In genomic region chr17:28662527-28662829, GRCh38 we compare ENCODE assay signal across 8 cellular contexts. TPM values are rescaled to one million over a fixed set of nuclear protein-coding genes. Genes with fewer than 3 reads are reported as not detected.
A peak's percentile ranks its signal among the peaks of the same experiment; 100 is the strongest.
DNase-seq lines count a peak whose midpoint lies in the region; ATAC-seq, FAIRE-seq and TF ChIP-seq lines count a peak whose summit lies in the region.

No MANE protein-coding gene starts in this region.

- H3K9me1 ChIP-seq in keratinocyte (ENCODE audit: control insufficient read depth, extremely low read depth, insufficient read depth, low read length) = no peaks in the 10 kb centered on the region

- peak overlapping the region; percentile 95 for H3K27ac Mint-ChIP-seq in T-helper 2 cell treated with Interferon-gamma antibody and Interleukin-4, amounts not matched to agents 5 μg/mL and 100 μg/mL, for 36 hours
- H3K27ac Mint-ChIP-seq in activated T-helper 17 cell treated with anti-CD3 and anti-CD28 coated beads, Interleukin-2, amount 50 U/mL, for 72 hours = peak overlapping the region; percentile 98

- peaks cover 4 to 5% of the 10 kb centered on the region in 2 experiments for H3K36me3 ChIP-seq in keratinocyte (ENCODE audit: control insufficient read depth in 2 of 2, extremely low read depth in 1 of 2, insufficient read depth in 2 of 2, low read length in 2 of 2)
- no peaks in the 10 kb centered on the region for H3K36me3 ChIP-seq in testis (ENCODE audit: low read depth, missing control alignments)

- TF ChIP-seq POLR2A in testis (IDR thresholded peaks at IDR 0.05) = no peak

- DNase-seq in T-helper 2 cell treated with Interferon-gamma antibody and Interleukin-4, amounts not matched to agents 5 μg/mL and 100 μg/mL, for 36 hours (ENCODE audit: low spot score) = no peak
- DNase-seq in T-helper 2 cell (no peak), keratinocyte (ENCODE audit: low read depth, low spot score) (no peak), testis (no peak)

- peaks cover 39% of the 10 kb centered on the region for H3K36me3 Mint-ChIP-seq in T-helper 2 cell treated with Interferon-gamma antibody and Interleukin-4, amounts not matched to agents 5 μg/mL and 100 μg/mL, for 36 hours (ENCODE audit: low read depth)
- peaks cover 79% of the 10 kb centered on the region for H3K36me3 Mint-ChIP-seq in activated T-helper 17 cell treated with anti-CD3 and anti-CD28 coated beads, Interleukin-2, amount 50 U/mL, for 72 hours (ENCODE audit: low read depth)

- H3K9me3 ChIP-seq in keratinocyte (ENCODE audit: control insufficient read depth, low read depth, low read length) = no peaks in the 10 kb centered on the region
- no peaks in the 10 kb centered on the region for H3K9me3 ChIP-seq in testis

- peaks cover 35% of the 10 kb centered on the region for H3K4me1 Mint-ChIP-seq in T-helper 2 cell treated with Interferon-gamma antibody and Interleukin-4, amounts not matched to agents 5 μg/mL and 100 μg/mL, for 36 hours (ENCODE audit: low read depth)
- peaks cover 47% of the 10 kb centered on the region for H3K4me1 Mint-ChIP-seq in activated T-helper 17 cell treated with anti-CD3 and anti-CD28 coated beads, Interleukin-2, amount 50 U/mL, for 72 hours

- whole genome bisulfite sequencing in testis, 2 donors = 0% methylated on average over 10 of the region's 10 CpGs

- no peak for FAIRE-seq in keratinocyte (lab: Jason Lieb, UNC)

- H3K27me3 ChIP-seq in keratinocyte (ENCODE audit: control insufficient read depth, extremely low read depth, insufficient read depth, low read length) (no peaks in the 10 kb centered on the region), testis (no peaks in the 10 kb centered on the region)

- no peaks in the 10 kb centered on the region for H3K9me3 Mint-ChIP-seq in T-helper 2 cell treated with Interferon-gamma antibody and Interleukin-4, amounts not matched to agents 5 μg/mL and 100 μg/mL, for 36 hours
- no peaks in the 10 kb centered on the region for H3K9me3 Mint-ChIP-seq in activated T-helper 17 cell treated with anti-CD3 and anti-CD28 coated beads, Interleukin-2, amount 50 U/mL, for 72 hours

- H3K4me2 ChIP-seq in keratinocyte (ENCODE audit: control insufficient read depth, extremely low read depth, insufficient read depth, low read depth, low read length) = peak overlapping the region; percentile 87

- peak overlapping the region; percentile 85 for H2AFZ ChIP-seq in keratinocyte (ENCODE audit: control insufficient read depth, low read length)

- H3K9ac ChIP-seq in keratinocyte (ENCODE audit: control insufficient read depth, extremely low read depth, insufficient read depth, low read length) = peak overlapping the region; percentile 96

- dilution Hi-C loops in keratinocyte (cut with MboI; ENCODE audit: extremely low pct_ligation_motif_present, low sequenced_read_pairs) = no loop called here

- H3K4me1 ChIP-seq in keratinocyte (ENCODE audit: control insufficient read depth, extremely low read depth, insufficient read depth, low read length) (peaks cover 20% of the 10 kb centered on the region), testis (peaks cover 32% of the 10 kb centered on the region)

- H3K79me2 ChIP-seq in keratinocyte (ENCODE audit: control insufficient read depth, insufficient read depth, low read length) = peaks cover 82% of the 10 kb centered on the region

- H3K4me3 Mint-ChIP-seq in T-helper 2 cell treated with Interferon-gamma antibody and Interleukin-4, amounts not matched to agents 5 μg/mL and 100 μg/mL, for 36 hours = peak overlapping the region; percentile 95
- peak overlapping the region; percentile 94 for H3K4me3 Mint-ChIP-seq in activated T-helper 17 cell treated with anti-CD3 and anti-CD28 coated beads, Interleukin-2, amount 50 U/mL, for 72 hours

- H3K27ac ChIP-seq in keratinocyte (ENCODE audit: control insufficient read depth, insufficient read depth, low read length) = peak overlapping the region; percentile 93
- peak overlapping the region; percentile 96 to 99 for H3K27ac ChIP-seq in testis

- no peak for ATAC-seq in activated T-helper 17 cell treated with anti-CD3 and anti-CD28 coated beads, Interleukin-2, amount 50 U/mL, for 72 hours (replicated peaks)
- no peak for ATAC-seq in HG03442 (IDR thresholded peaks at IDR 0.05; ENCODE audit: unreplicated experiment)
- no peak for ATAC-seq in GM18519 (IDR thresholded peaks at IDR 0.05; ENCODE audit: low FRiP score, unreplicated experiment)
- no peak for ATAC-seq in GM18511 (IDR thresholded peaks at IDR 0.05; ENCODE audit: unreplicated experiment)

- H3K4me3 ChIP-seq in keratinocyte (ENCODE audit: control insufficient read depth in 2 of 3, extremely low read depth in 1 of 3, insufficient read depth in 2 of 3, low read depth in 1 of 3, low read length in 3 of 3) (peak overlapping the region; percentile 53 to 93 (median 78)), testis (peak overlapping the region; percentile 70 to 94)

- intact Hi-C loops in testis (cut with DNase I; ENCODE audit: low total_unique reads) = no loop called here

- TF ChIP-seq CTCF in keratinocyte (optimal IDR thresholded peaks at IDR 0.05 in 1 of 3, IDR thresholded peaks at IDR 0.05 in 1 of 3, conservative IDR thresholded peaks at IDR 0.05 in 1 of 3; ENCODE audit: extremely low read depth in 1 of 3, insufficient read depth in 2 of 3, low read length in 3 of 3) = no peak
- no peak for TF ChIP-seq CTCF in testis (IDR thresholded peaks at IDR 0.05)

- H4K20me1 ChIP-seq in keratinocyte (ENCODE audit: control insufficient read depth, extremely low read depth, insufficient read depth, low read length) = peaks cover under 1% of the 10 kb centered on the region

- H3K27me3 Mint-ChIP-seq in T-helper 2 cell treated with Interferon-gamma antibody and Interleukin-4, amounts not matched to agents 5 μg/mL and 100 μg/mL, for 36 hours (ENCODE audit: low read depth) = no peaks in the 10 kb centered on the region
- no peaks in the 10 kb centered on the region for H3K27me3 Mint-ChIP-seq in activated T-helper 17 cell treated with anti-CD3 and anti-CD28 coated beads, Interleukin-2, amount 50 U/mL, for 72 hours

RNA-seq across cellular contexts. Expression of gene SUPT6H, which starts 0.5 kb away (rescaled TPM):
- total RNA-seq in activated T-helper 17 cell treated with anti-CD3 and anti-CD28 coated beads, Interleukin-2, amount 50 U/mL, for 72 hours = 10 to 100 TPM; 80.2 to 89.1 TPM
- polyA plus RNA-seq in keratinocyte (27.3 to 33.1 TPM (median 32.1 TPM) in 3 replicates), testis (ENCODE audit: insufficient read depth, low read depth, low replicate concordance) (64.8 TPM)
- polyA plus RNA-seq in keratinocyte (2011; ENCODE audit: low read depth) = 73.2 TPM
- polyA plus RNA-seq in keratinocyte (2011; cell fraction: cytosol; rRNA removed) = 22.0 and 25.6 TPM in 2 replicates
- polyA plus RNA-seq in keratinocyte (2011; cell fraction: nucleus; rRNA removed) = 90.1 and 96.3 TPM in 2 replicates
- polyA plus RNA-seq in keratinocyte (2012; ENCODE audit: low replicate concordance) = 25.9 and 45.9 TPM in 2 replicates
- polyA minus RNA-seq in keratinocyte = 51.3 to 115 TPM (median 60.7 TPM) in 3 replicates
- polyA minus RNA-seq in keratinocyte (2011; cell fraction: cytosol; rRNA and poly(A)+ RNA removed) = 16.5 TPM
- 77.3 and 86.8 TPM in 2 replicates for polyA minus RNA-seq in keratinocyte (2011; cell fraction: nucleus; rRNA and poly(A)+ RNA removed)
- total RNA-seq in testis = 100 to 1,000 TPM; 121 to 129 TPM

RNA-seq across cellular contexts. Expression of gene SDF2, which starts 0.8 kb away (rescaled TPM):
- total RNA-seq in activated T-helper 17 cell treated with anti-CD3 and anti-CD28 coated beads, Interleukin-2, amount 50 U/mL, for 72 hours = 10 to 100 TPM; 48.3 to 48.6 TPM
- polyA plus RNA-seq in keratinocyte (61.5 to 86.8 TPM (median 68.0 TPM) in 3 replicates), testis (ENCODE audit: insufficient read depth, low read depth, low replicate concordance) (64.6 TPM)
- 22.2 TPM for polyA plus RNA-seq in keratinocyte (2011; ENCODE audit: low read depth)
- polyA plus RNA-seq in keratinocyte (2011; cell fraction: cytosol; rRNA removed) = 52.3 and 76.9 TPM in 2 replicates
- 116 and 122 TPM in 2 replicates for polyA plus RNA-seq in keratinocyte (2011; cell fraction: nucleus; rRNA removed)
- 51.2 and 60.4 TPM in 2 replicates for polyA plus RNA-seq in keratinocyte (2012; ENCODE audit: low replicate concordance)
- 33.7 to 60.5 TPM (median 46.5 TPM) in 3 replicates for polyA minus RNA-seq in keratinocyte
- 37.6 TPM for polyA minus RNA-seq in keratinocyte (2011; cell fraction: cytosol; rRNA and poly(A)+ RNA removed)
- 22.3 and 39.9 TPM in 2 replicates for polyA minus RNA-seq in keratinocyte (2011; cell fraction: nucleus; rRNA and poly(A)+ RNA removed)
- 10 to 100 TPM; 59.7 to 65.0 TPM for total RNA-seq in testis

RNA-seq across cellular contexts. Expression of gene BLTP2, which starts 17.5 kb away (rescaled TPM):
- total RNA-seq in activated T-helper 17 cell treated with anti-CD3 and anti-CD28 coated beads, Interleukin-2, amount 50 U/mL, for 72 hours = 100 to 1,000 TPM; 134 to 226 TPM
- 98.2 to 133 TPM (median 106 TPM) in 3 replicates for polyA plus RNA-seq in keratinocyte
- polyA plus RNA-seq in keratinocyte (2011; ENCODE audit: low read depth) = 72.5 TPM
- 66.8 and 96.7 TPM in 2 replicates for polyA plus RNA-seq in keratinocyte (2011; cell fraction: cytosol; rRNA removed)
- polyA plus RNA-seq in keratinocyte (2011; cell fraction: nucleus; rRNA removed) = 193 and 219 TPM in 2 replicates
- 39.2 and 81.7 TPM in 2 replicates for polyA plus RNA-seq in keratinocyte (2012; ENCODE audit: low replicate concordance)
- polyA minus RNA-seq in keratinocyte = 519 to 760 TPM (median 534 TPM) in 3 replicates
- polyA minus RNA-seq in keratinocyte (2011; cell fraction: cytosol; rRNA and poly(A)+ RNA removed) = 106 TPM
- polyA minus RNA-seq in keratinocyte (2011; cell fraction: nucleus; rRNA and poly(A)+ RNA removed) = 298 and 354 TPM in 2 replicates
- 100 to 1,000 TPM; 128 to 147 TPM for total RNA-seq in testis
- 84.7 TPM for polyA plus RNA-seq in testis (ENCODE audit: insufficient read depth, low read depth, low replicate concordance)

RNA-seq across cellular contexts. Expression of gene RSKR, which starts 48.5 kb away (rescaled TPM):
- 10 to 100 TPM; 25.5 to 36.3 TPM for total RNA-seq in activated T-helper 17 cell treated with anti-CD3 and anti-CD28 coated beads, Interleukin-2, amount 50 U/mL, for 72 hours
- polyA plus RNA-seq in keratinocyte (3.9 to 7.4 TPM (median 6.6 TPM) in 3 replicates), testis (ENCODE audit: insufficient read depth, low read depth, low replicate concordance) (18.1 TPM)
- 3.5 TPM for polyA plus RNA-seq in keratinocyte (2011; ENCODE audit: low read depth)
- 0.27 and 0.47 TPM in 2 replicates for polyA plus RNA-seq in keratinocyte (2011; cell fraction: cytosol; rRNA removed)
- polyA plus RNA-seq in keratinocyte (2011; cell fraction: nucleus; rRNA removed) = 36.3 and 42.1 TPM in 2 replicates
- polyA plus RNA-seq in keratinocyte (2012; ENCODE audit: low replicate concordance) = 2.5 and 5.0 TPM in 2 replicates
- polyA minus RNA-seq in keratinocyte = 4.3 to 17.2 TPM (median 12.9 TPM) in 3 replicates
- not detected for polyA minus RNA-seq in keratinocyte (2011; cell fraction: cytosol; rRNA and poly(A)+ RNA removed)
- 10.4 and 21.5 TPM in 2 replicates for polyA minus RNA-seq in keratinocyte (2011; cell fraction: nucleus; rRNA and poly(A)+ RNA removed)
- total RNA-seq in testis = 10 to 100 TPM; 38.0 to 41.7 TPM

RNA-seq across cellular contexts. Expression of gene PROCA1, which starts 49.2 kb away (rescaled TPM):
- 10 to 100 TPM in 1 of 2 donors, 1 to 10 TPM in 1; 4.4 to 12.4 TPM for total RNA-seq in activated T-helper 17 cell treated with anti-CD3 and anti-CD28 coated beads, Interleukin-2, amount 50 U/mL, for 72 hours
- 0.33 to 0.62 TPM (median 0.39 TPM) in 3 replicates for polyA plus RNA-seq in keratinocyte
- 0.72 TPM for polyA plus RNA-seq in keratinocyte (2011; ENCODE audit: low read depth)
- 0.06 and 0.11 TPM in 2 replicates for polyA plus RNA-seq in keratinocyte (2011; cell fraction: cytosol; rRNA removed)
- 1.3 TPM in 2 replicates for polyA plus RNA-seq in keratinocyte (2011; cell fraction: nucleus; rRNA removed)
- 0.20 and 0.52 TPM in 2 replicates for polyA plus RNA-seq in keratinocyte (2012; ENCODE audit: low replicate concordance)
- 0.23 to 0.38 TPM in 2 of 3 replicates, not detected in the other for polyA minus RNA-seq in keratinocyte
- not detected for polyA minus RNA-seq in keratinocyte (2011; cell fraction: cytosol; rRNA and poly(A)+ RNA removed)
- not detected in 2 replicates for polyA minus RNA-seq in keratinocyte (2011; cell fraction: nucleus; rRNA and poly(A)+ RNA removed)
- 100 to 1,000 TPM in 1 of 2 donors, 10 to 100 TPM in 1; 90.2 to 322 TPM for total RNA-seq in testis
- polyA plus RNA-seq in testis (ENCODE audit: insufficient read depth, low read depth, low replicate concordance) = 286 TPM
